Comparison of ENCODE assay signal across 10 cellular contexts in the genomic region with DNA sequence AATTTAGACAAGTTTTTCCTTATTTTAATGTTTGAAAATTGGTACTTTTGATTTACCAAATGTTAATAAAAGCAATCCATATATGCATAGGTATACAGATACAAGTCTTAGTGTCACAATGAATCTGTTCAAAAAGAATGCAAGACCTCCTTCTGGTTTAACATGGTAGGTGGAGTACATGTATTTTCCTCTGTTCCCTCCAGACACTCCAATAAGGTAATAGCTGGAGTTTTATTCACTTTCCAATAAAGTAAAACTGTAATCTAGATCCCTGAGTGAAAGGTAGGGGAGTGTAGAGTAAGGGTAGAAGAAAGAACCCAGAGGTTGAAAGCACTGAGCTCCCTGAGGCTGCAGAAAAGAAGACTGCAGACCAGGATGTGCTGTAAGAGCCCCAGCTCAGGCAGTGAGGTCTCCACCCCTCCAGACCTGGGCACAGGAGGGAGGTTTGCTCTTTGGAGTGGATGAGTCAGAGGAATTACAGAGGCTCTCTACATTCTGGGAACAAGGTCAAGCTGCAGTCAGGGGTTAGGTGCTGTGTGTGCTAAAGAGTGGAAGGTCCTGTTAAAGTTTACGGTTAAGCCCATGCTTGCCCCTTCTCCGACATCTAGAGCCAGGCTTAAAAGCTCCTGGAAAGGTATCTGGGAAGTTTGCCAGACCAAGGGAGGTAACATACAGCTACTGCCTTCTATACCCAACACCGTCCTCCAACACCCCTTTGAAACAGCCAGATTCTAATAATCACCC. TPM values are rescaled to one million over a fixed set of nuclear protein-coding genes. Genes with fewer than 3 reads are reported as not detected.
A peak's percentile ranks its signal among the peaks of the same experiment; 100 is the strongest.
DNase-seq lines count a peak whose midpoint lies in the region; ATAC-seq and TF ChIP-seq lines count a peak whose summit lies in the region.
"Had no signal": no experiment of that assay in that cellular context is flagged by ENCODE, and none has a peak within 500 bp of the region (broad histone marks: within the 10 kb centered on the region; RNA-seq: fewer than 3 reads in every experiment).

No MANE protein-coding gene starts in this region.

- H3K27ac ChIP-seq in HUES48 (ENCODE audit: low read depth, low read length) (peak overlapping the region; percentile 1), liver (ENCODE audit: low read depth in 1 of 2, low read length in 2 of 2) (no peak overlapping the region)

- CTCF ChIA-PET in Caco-2 (lab: Charles Lee) = no interaction called here

- H3K4me3 Mint-ChIP-seq in Caco-2 (ENCODE audit: unreplicated experiment) = no peak overlapping the region
- H3K4me3 Mint-ChIP-seq: IgD-negative memory B cell had no signal

- H3K4me1 Mint-ChIP-seq in Caco-2 (ENCODE audit: low read depth, unreplicated experiment) = peaks cover 10% of the 10 kb centered on the region

- peaks cover 22% of the 10 kb centered on the region for H3K9me3 Mint-ChIP-seq in Caco-2 (ENCODE audit: unreplicated experiment)

- H3K4me1 ChIP-seq in Caco-2 = peaks cover 12% of the 10 kb centered on the region
- H3K4me1 ChIP-seq in HUES48 (ENCODE audit: control insufficient read depth, insufficient read depth, low read length) = peaks cover 6% of the 10 kb centered on the region; the same call in 1 of the 2 replicates
- peaks cover 0 to 2% (median 0%) of the 10 kb centered on the region in 4 donors for H3K4me1 ChIP-seq in liver (ENCODE audit: control insufficient read depth in 4 of 4, insufficient read depth in 4 of 4, low read length in 3 of 4)

- no TSS peak for BruUV-seq in Caco-2 (replicated peaks; lab: Mats Ljungman, UMichigan)

- intact Hi-C loops in Caco-2 (cut with micrococcal nuclease; ENCODE audit: unreplicated experiment) = no loop called here

- in situ Hi-C loops in astrocyte of the spinal cord (cut with HindIII; ENCODE audit: low sequenced_read_pairs) = no loop called here

- H3K27ac Mint-ChIP-seq in Caco-2 (ENCODE audit: unreplicated experiment) = peak overlapping the region; percentile 3
- H3K27ac Mint-ChIP-seq: IgD-negative memory B cell had no signal

- no peaks in the 10 kb centered on the region for H3K27me3 ChIP-seq in Caco-2 (replicated peaks; ENCODE audit: control insufficient read depth, insufficient read depth, low read length)
- no peaks in the 10 kb centered on the region for H3K27me3 ChIP-seq in HUES48 (ENCODE audit: control insufficient read depth, insufficient read depth, low read length)
- no peaks in the 10 kb centered on the region for H3K27me3 ChIP-seq in liver (ENCODE audit: control insufficient read depth in 4 of 4, insufficient read depth in 4 of 4, low read length in 3 of 4)

- DNase-seq in Caco-2 (peak in 1 of 2 experiments; percentile 49), astrocyte of the spinal cord (ENCODE audit: low read depth, low spot score) (peak; percentile 16), GM19240 (ENCODE audit: insufficient read length, low spot score) (no peak), NOMO-1 treated with DMSO at 0.1 percent for 48 hours (lab: John Stamatoyannopoulos, UW; ENCODE audit: unreplicated experiment) (no peak), NCI-H446 (lab: John Stamatoyannopoulos, UW) (no peak)
- DNase-seq: stimulated activated CD4-positive, alpha-beta T cell treated with anti-CD3 and anti-CD28 coated beads, Interleukin-1b, Interleukin-23, amount 100 ng/mL, for 48 hours had no signal

- no peak for ATAC-seq in GM18858 (IDR thresholded peaks at IDR 0.05; ENCODE audit: unreplicated experiment)

- H3K27me3 Mint-ChIP-seq in Caco-2 (ENCODE audit: insufficient read depth, unreplicated experiment) = no peaks in the 10 kb centered on the region

- H3K36me3 Mint-ChIP-seq in Caco-2 (ENCODE audit: insufficient read depth, unreplicated experiment) = no peaks in the 10 kb centered on the region
- H3K36me3 Mint-ChIP-seq: IgD-negative memory B cell had no signal

- WGBS in liver = 91% methylated on average over 3 of the region's 3 CpGs

- H3K9me3 ChIP-seq in Caco-2 (0 out of 2 replicates have a peak, but pooled peaks cover 2% of the 10 kb centered on the region), HUES48 (ENCODE audit: control insufficient read depth, insufficient read depth, low read length) (no peaks in the 10 kb centered on the region), liver (ENCODE audit: control insufficient read depth in 4 of 4, low read length in 3 of 4) (no peaks in the 10 kb centered on the region)

- H3K9ac ChIP-seq in HUES48 (ENCODE audit: low read depth, low read length) (no peak overlapping the region), liver (ENCODE audit: low read depth in 1 of 2, low read length in 2 of 2) (no peak overlapping the region)

- H3K4me3 ChIP-seq in Caco-2 (ENCODE audit: low read depth, low read length) (no peak overlapping the region), HUES48 (ENCODE audit: low read depth, low read length) (no peak overlapping the region), astrocyte of the spinal cord (ENCODE audit: low read depth, low read length) (no peak overlapping the region), liver (ENCODE audit: low read depth in 1 of 3, low read length in 3 of 3) (no peak overlapping the region)

- H3K36me3 ChIP-seq in Caco-2 (ENCODE audit: control insufficient read depth, insufficient read depth, low read length) (no peaks in the 10 kb centered on the region), HUES48 (ENCODE audit: control insufficient read depth, insufficient read depth, low read length) (no peaks in the 10 kb centered on the region), liver (ENCODE audit: control insufficient read depth in 4 of 4, insufficient read depth in 3 of 4, low read depth in 1 of 4, low read length in 3 of 4) (peaks cover 0 to 4% (median 0%) of the 10 kb centered on the region in 4 donors)

- TF ChIP-seq CTCF in Caco-2 (IDR thresholded peaks at IDR 0.05; ENCODE audit: insufficient read depth in 1 of 2, low read depth in 1 of 2, low read length in 1 of 2, severe bottlenecking in 1 of 2, unreplicated experiment in 1 of 2) = no peak
- TF ChIP-seq CTCF in astrocyte of the spinal cord (IDR thresholded peaks at IDR 0.05; ENCODE audit: low read depth, low read length) = no peak
- no peak for TF ChIP-seq CTCF in liver (IDR thresholded peaks at IDR 0.05; ENCODE audit: low read depth, low read length, missing input control)

- POLR2A ChIA-PET in Caco-2 (lab: Charles Lee) = interaction anchor here (1.2 kb wide), 1 partner anchor 27 kb away, joined by 3 read pairs; no protein-coding TSS in a partner anchor

- no peak for TF ChIP-seq RAD21 in liver (IDR thresholded peaks at IDR 0.05)

TF ChIP-seq in liver, 16 proteins besides CTCF, POLR2A, EP300 and RAD21:
- TF ChIP-seq GABPA (IDR thresholded peaks at IDR 0.05 in 1 of 2, conservative IDR thresholded peaks at IDR 0.05 in 1 of 2) = no peak
- peak in 1 of 2 donors; percentile 40 for TF ChIP-seq RXRA (IDR thresholded peaks at IDR 0.05)
- TF ChIP-seq HNF4A (conservative IDR thresholded peaks at IDR 0.05) = peak in 1 of 2 donors; percentile 58
- TF ChIP-seq JUND (IDR thresholded peaks at IDR 0.05) = peak; percentile 34 to 79
TF ChIP-seq in liver: peak in this region for 3.

RNA-seq across cellular contexts. Expression of a gene that starts 27.6 kb away (rescaled TPM):
- total RNA-seq in Caco-2 (2022) (113 and 126 TPM in 2 replicates), liver (10 to 100 TPM; 50.4 to 78.7 TPM)
- polyA plus RNA-seq in liver = 10 to 100 TPM; 26.2 to 40.9 TPM
